In the genomic region with DNA sequence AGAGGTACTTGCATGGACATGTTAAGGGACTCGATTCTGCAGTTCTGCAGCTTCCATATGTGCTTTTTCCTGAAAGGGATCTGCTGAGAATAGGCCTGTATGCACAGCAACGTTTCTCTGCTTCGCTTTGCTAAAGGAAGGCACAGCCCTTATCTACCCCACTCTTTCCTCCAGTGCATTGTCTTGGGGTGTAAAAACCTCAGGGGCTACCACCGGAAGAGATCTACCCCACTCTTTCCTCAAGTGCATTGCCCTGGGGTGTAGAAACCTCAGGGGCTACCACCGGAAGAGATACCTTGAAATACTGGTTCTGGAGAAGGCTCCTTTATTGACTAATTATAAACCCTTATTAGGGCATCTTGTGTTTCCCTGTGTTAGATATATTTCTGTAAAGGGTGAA, we compare ENCODE assay signal across 23 cellular contexts. TPM values are rescaled to one million over a fixed set of nuclear protein-coding genes. Genes with fewer than 3 reads are reported as not detected.
A peak's percentile ranks its signal among the peaks of the same experiment; 100 is the strongest.
DNase-seq lines count a peak whose midpoint lies in the region; ATAC-seq and TF ChIP-seq lines count a peak whose summit lies in the region.
"Had no signal": no experiment of that assay in that cellular context is flagged by ENCODE, and none has a peak within 500 bp of the region (broad histone marks: within the 10 kb centered on the region; RNA-seq: fewer than 3 reads in every experiment).

No MANE protein-coding gene starts in this region.

- H3K4me2 ChIP-seq in MM.1S (ENCODE audit: low read depth, low read length), result no peak overlapping the region
- H3K4me2 ChIP-seq: A549 had no signal

- no peaks in the 10 kb centered on the region for H3K9me3 ChIP-seq in MM.1S (replicated peaks; ENCODE audit: insufficient read depth, low read length)
- H3K9me3 ChIP-seq: A549 had no signal

- H3K27ac ChIP-seq in MM.1S (ENCODE audit: low read length), result peak overlapping the region; percentile 96; the same call in 1 of the 2 replicates
- H3K27ac ChIP-seq: A549 had no signal

- no peak for ATAC-seq in activated naive CD4-positive, alpha-beta T cell treated with anti-CD3 and anti-CD28 coated beads, Interleukin-2, amount 50 U/mL, for 72 hours
- ATAC-seq in effector memory CD8-positive, alpha-beta T cell (replicated peaks), result peak; percentile 91
- ATAC-seq in stimulated activated effector memory CD8-positive, alpha-beta T cell treated with anti-CD3 and anti-CD28 coated beads, Interleukin-12 subunit alpha, Interleukin-12 subunit beta, amount 100 ng/mL, for 72 hours, result peak; percentile 88
- ATAC-seq: A549 had no signal

- H3K27ac Mint-ChIP-seq in activated naive CD4-positive, alpha-beta T cell treated with anti-CD3 and anti-CD28 coated beads for 36 hours, result peak overlapping the region; percentile 19
- H3K27ac Mint-ChIP-seq in activated naive CD4-positive, alpha-beta T cell treated with anti-CD3 and anti-CD28 coated beads, Interleukin-2, amount 50 U/mL, for 72 hours, result no peak overlapping the region
- peak overlapping the region; percentile 60 to 72 for H3K27ac Mint-ChIP-seq in effector memory CD8-positive, alpha-beta T cell
- H3K27ac Mint-ChIP-seq in stimulated activated effector memory CD8-positive, alpha-beta T cell treated with anti-CD3 and anti-CD28 coated beads, Interleukin-12 subunit alpha, Interleukin-12 subunit beta, amount 100 ng/mL, for 72 hours, result peak overlapping the region; percentile 10
- H3K27ac Mint-ChIP-seq: B cell had no signal

- intact Hi-C loops in activated naive CD4-positive, alpha-beta T cell treated with anti-CD3 and anti-CD28 coated beads for 36 hours (cut with micrococcal nuclease), result loop anchor here (2.0 kb wide), 1 partner anchor 24 kb away; no protein-coding TSS in a partner anchor

- H3K79me2 ChIP-seq in MM.1S (ENCODE audit: low read length), result peaks cover 21% of the 10 kb centered on the region

- peaks cover 30% of the 10 kb centered on the region for H3K36me3 Mint-ChIP-seq in activated naive CD4-positive, alpha-beta T cell treated with anti-CD3 and anti-CD28 coated beads for 36 hours (ENCODE audit: low read depth)
- H3K36me3 Mint-ChIP-seq in activated naive CD4-positive, alpha-beta T cell treated with anti-CD3 and anti-CD28 coated beads, Interleukin-2, amount 50 U/mL, for 72 hours, result peaks cover 7 to 56% of the 10 kb centered on the region in 2 donors
- peaks cover 76% of the 10 kb centered on the region for H3K36me3 Mint-ChIP-seq in effector memory CD8-positive, alpha-beta T cell (ENCODE audit: insufficient read depth)
- peaks cover 98% of the 10 kb centered on the region for H3K36me3 Mint-ChIP-seq in stimulated activated effector memory CD8-positive, alpha-beta T cell treated with anti-CD3 and anti-CD28 coated beads, Interleukin-12 subunit alpha, Interleukin-12 subunit beta, amount 100 ng/mL, for 72 hours

- DNase-seq in activated naive CD4-positive, alpha-beta T cell treated with anti-CD3 and anti-CD28 coated beads for 36 hours, result no peak
- no peak for DNase-seq in activated naive CD4-positive, alpha-beta T cell treated with anti-CD3 and anti-CD28 coated beads, Interleukin-2, amount 50 U/mL, for 72 hours (ENCODE audit: low spot score in 2 of 2)
- DNase-seq in MM.1S (no peak), NAMALWA (ENCODE audit: low spot score) (no peak), NCI-H2107 treated with DMSO at 0.1 percent for 48 hours (lab: John Stamatoyannopoulos, UW; ENCODE audit: unreplicated experiment) (no peak)
- DNase-seq in effector memory CD8-positive, alpha-beta T cell, result peak; percentile 4 to 32 (median 9)
- no peak for DNase-seq in stimulated activated effector memory CD8-positive, alpha-beta T cell treated with anti-CD3 and anti-CD28 coated beads, Interleukin-12 subunit alpha, Interleukin-12 subunit beta, amount 100 ng/mL, for 72 hours (ENCODE audit: low spot score in 2 of 2)
- no peak for DNase-seq in activated CD4-positive, alpha-beta T cell treated with anti-CD3 and anti-CD28 coated beads for 4 hours
- DNase-seq: COR-L47, DMS79, H7, Karpas-422, NCI-H1417, NCI-H1930, NCI-H345, NCI-H524, NCI-H774, OCI-M1, SHP77 had no signal

- no peak overlapping the region for H3K4me3 ChIP-seq in MM.1S (ENCODE audit: low read length)
- H3K4me3 ChIP-seq: A549 had no signal

- H3K4me1 Mint-ChIP-seq in activated naive CD4-positive, alpha-beta T cell treated with anti-CD3 and anti-CD28 coated beads for 36 hours (ENCODE audit: low read depth), result peaks cover 6% of the 10 kb centered on the region
- H3K4me1 Mint-ChIP-seq in effector memory CD8-positive, alpha-beta T cell (ENCODE audit: low read depth in 2 of 2), result peaks cover 11 to 21% of the 10 kb centered on the region in 2 donors
- H3K4me1 Mint-ChIP-seq in stimulated activated effector memory CD8-positive, alpha-beta T cell treated with anti-CD3 and anti-CD28 coated beads, Interleukin-12 subunit alpha, Interleukin-12 subunit beta, amount 100 ng/mL, for 72 hours, result peaks cover 8% of the 10 kb centered on the region
- H3K4me1 Mint-ChIP-seq: B cell, CD14-positive monocyte had no signal

- no peaks in the 10 kb centered on the region for H3K9me2 ChIP-seq in MM.1S (replicated peaks; ENCODE audit: insufficient read depth, low read length)

- H3K36me3 ChIP-seq in MM.1S (replicated peaks; ENCODE audit: insufficient read depth, low read length), result peaks cover 11% of the 10 kb centered on the region

- no peaks in the 10 kb centered on the region for H3K9me3 Mint-ChIP-seq in activated naive CD4-positive, alpha-beta T cell treated with anti-CD3 and anti-CD28 coated beads for 36 hours
- H3K9me3 Mint-ChIP-seq in activated naive CD4-positive, alpha-beta T cell treated with anti-CD3 and anti-CD28 coated beads, Interleukin-2, amount 50 U/mL, for 72 hours, result no peaks in the 10 kb centered on the region
- H3K9me3 Mint-ChIP-seq in effector memory CD8-positive, alpha-beta T cell, result no peaks in the 10 kb centered on the region
- no peaks in the 10 kb centered on the region for H3K9me3 Mint-ChIP-seq in stimulated activated effector memory CD8-positive, alpha-beta T cell treated with anti-CD3 and anti-CD28 coated beads, Interleukin-12 subunit alpha, Interleukin-12 subunit beta, amount 100 ng/mL, for 72 hours
- H3K9me3 Mint-ChIP-seq: CD14-positive monocyte, IgD-negative memory B cell had no signal

- H3K27me3 ChIP-seq in MM.1S (replicated peaks; ENCODE audit: insufficient read depth, low read length), result no peaks in the 10 kb centered on the region

- CTCF ChIA-PET in activated naive CD4-positive, alpha-beta T cell treated with anti-CD3 and anti-CD28 coated beads for 36 hours (lab: Charles Lee), result no interaction called here

- H4K20me1 ChIP-seq in MM.1S (ENCODE audit: insufficient read depth, low read length), result no peaks in the 10 kb centered on the region

- no peak overlapping the region for H2AFZ ChIP-seq in MM.1S (ENCODE audit: low read length)

- peaks cover 65% of the 10 kb centered on the region for H3F3A ChIP-seq in MM.1S (ENCODE audit: insufficient read depth, low read length)

- H3K9ac ChIP-seq in MM.1S (ENCODE audit: low read length), result no peak overlapping the region

- no peaks in the 10 kb centered on the region for H3K27me3 Mint-ChIP-seq in activated naive CD4-positive, alpha-beta T cell treated with anti-CD3 and anti-CD28 coated beads for 36 hours (ENCODE audit: low read depth)
- H3K27me3 Mint-ChIP-seq in effector memory CD8-positive, alpha-beta T cell, result no peaks in the 10 kb centered on the region
- H3K27me3 Mint-ChIP-seq: B cell, IgD-negative memory B cell had no signal

- H3K4me1 ChIP-seq in MM.1S (ENCODE audit: low read length), result peaks cover 86% of the 10 kb centered on the region
- H3K4me1 ChIP-seq: A549 had no signal

- no peak overlapping the region for H3K4me3 Mint-ChIP-seq in activated naive CD4-positive, alpha-beta T cell treated with anti-CD3 and anti-CD28 coated beads for 36 hours
- peak overlapping the region; percentile 17 to 58 for H3K4me3 Mint-ChIP-seq in effector memory CD8-positive, alpha-beta T cell
- no peak overlapping the region for H3K4me3 Mint-ChIP-seq in stimulated activated effector memory CD8-positive, alpha-beta T cell treated with anti-CD3 and anti-CD28 coated beads, Interleukin-12 subunit alpha, Interleukin-12 subunit beta, amount 100 ng/mL, for 72 hours
- H3K4me3 Mint-ChIP-seq: B cell, CD14-positive monocyte, IgD-negative memory B cell had no signal

- no peak for TF ChIP-seq CTCF in MM.1S (IDR thresholded peaks at IDR 0.05; ENCODE audit: low read length)

RNA-seq across cellular contexts. Expression of a gene that starts 52.9 kb away (rescaled TPM):
- 10 to 100 TPM; 40.5 to 41.2 TPM for total RNA-seq in activated naive CD4-positive, alpha-beta T cell treated with anti-CD3 and anti-CD28 coated beads for 36 hours
- 10 to 100 TPM; 46.8 to 67.1 TPM for total RNA-seq in activated naive CD4-positive, alpha-beta T cell treated with anti-CD3 and anti-CD28 coated beads, Interleukin-2, amount 50 U/mL, for 72 hours

Comparison
In these comparisons a context has a peak if more than half of its experiments do, and no peak if none do; other contexts are left out.
1. H3K27ac Mint-ChIP-seq: peak in activated naive CD4-positive, alpha-beta T cell treated with anti-CD3 and anti-CD28 coated beads for 36 hours (single experiment), effector memory CD8-positive, alpha-beta T cell (2 of 2) and stimulated activated effector memory CD8-positive, alpha-beta T cell treated with anti-CD3 and anti-CD28 coated beads, Interleukin-12 subunit alpha, Interleukin-12 subunit beta, amount 100 ng/mL, for 72 hours (single experiment); none in activated naive CD4-positive, alpha-beta T cell treated with anti-CD3 and anti-CD28 coated beads, Interleukin-2, amount 50 U/mL, for 72 hours (0 of 2).
2. DNase-seq: peak in effector memory CD8-positive, alpha-beta T cell (3 of 3); none in activated naive CD4-positive, alpha-beta T cell treated with anti-CD3 and anti-CD28 coated beads for 36 hours (single experiment), activated naive CD4-positive, alpha-beta T cell treated with anti-CD3 and anti-CD28 coated beads, Interleukin-2, amount 50 U/mL, for 72 hours (0 of 2), MM.1S (single experiment), stimulated activated effector memory CD8-positive, alpha-beta T cell treated with anti-CD3 and anti-CD28 coated beads, Interleukin-12 subunit alpha, Interleukin-12 subunit beta, amount 100 ng/mL, for 72 hours (0 of 2), NAMALWA (single experiment), activated CD4-positive, alpha-beta T cell treated with anti-CD3 and anti-CD28 coated beads for 4 hours (0 of 2) and NCI-H2107 treated with DMSO at 0.1 percent for 48 hours (single experiment).
3. H3K4me3 Mint-ChIP-seq: peak in effector memory CD8-positive, alpha-beta T cell (2 of 2); none in activated naive CD4-positive, alpha-beta T cell treated with anti-CD3 and anti-CD28 coated beads for 36 hours (single experiment) and stimulated activated effector memory CD8-positive, alpha-beta T cell treated with anti-CD3 and anti-CD28 coated beads, Interleukin-12 subunit alpha, Interleukin-12 subunit beta, amount 100 ng/mL, for 72 hours (single experiment).
4. ATAC-seq: peak in effector memory CD8-positive, alpha-beta T cell (single experiment) and stimulated activated effector memory CD8-positive, alpha-beta T cell treated with anti-CD3 and anti-CD28 coated beads, Interleukin-12 subunit alpha, Interleukin-12 subunit beta, amount 100 ng/mL, for 72 hours (single experiment); none in activated naive CD4-positive, alpha-beta T cell treated with anti-CD3 and anti-CD28 coated beads, Interleukin-2, amount 50 U/mL, for 72 hours (0 of 2).